21 cellular contexts compared by ENCODE assay signal in genomic region chr20:49325981-49326380, GRCh38. TPM values are rescaled to one million over a fixed set of nuclear protein-coding genes. Genes with fewer than 3 reads are reported as not detected.
DNase-seq lines count a peak whose midpoint lies in the region; ATAC-seq, FAIRE-seq and TF ChIP-seq lines count a peak whose summit lies in the region.
"Had no signal": no experiment of that assay in that cellular context is flagged by ENCODE, and none has a peak within 500 bp of the region (broad histone marks: within the 10 kb centered on the region; RNA-seq: fewer than 3 reads in every experiment).

No MANE protein-coding gene starts in this region.

- FAIRE-seq in RCC 7860 (lab: Jason Lieb, UNC): no peak

- H3K4me1 Mint-ChIP-seq in nephron: peaks cover 16% of the 10 kb centered on the region

- TF ChIP-seq CTCF in nephron (IDR thresholded peaks at IDR 0.05; ENCODE audit: unreplicated experiment in 3 of 3): no peak

- peak; percentile 72 for DNase-seq in EH (ENCODE audit: low read depth)
- DNase-seq in RPMI7951 (ENCODE audit: low read depth): peak; percentile 40
- peak; percentile 41 for DNase-seq in epidermal melanocyte (ENCODE audit: insufficient read length, low spot score)
- no peak for DNase-seq in central memory CD4-positive, alpha-beta T cell
- DNase-seq in RCC 7860 (ENCODE audit: low spot score): no peak
- DNase-seq in cerebellar cortex (ENCODE audit: low spot score): no peak
- DNase-seq: activated B cell treated with CpG ODN at 0.5 μM for 24 hours; activated CD4-positive, alpha-beta memory T cell treated with anti-CD3 and anti-CD28 coated beads for 36 hours; activated gamma-delta T cell; adrenal gland; effector CD8-positive, alpha-beta T cell; GOT3; Kasumi-1; NCI-H1092 treated with DMSO at 0.1 percent for 48 hours; NCI-H2029 treated with DMSO at 0.1 percent for 48 hours; right cardiac atrium; RPMI8226; stimulated activated CD8-positive, alpha-beta memory T cell treated with anti-CD3 and anti-CD28 coated beads, Interleukin-4, amount 100 ng/mL, for 48 hours had no signal

- H3K4me3 Mint-ChIP-seq in nephron: peak overlapping the region in 1 of 3 experiments; percentile 9
- H3K4me3 Mint-ChIP-seq: activated B cell treated with CpG ODN at 0.5 μM for 24 hours; activated CD4-positive, alpha-beta memory T cell treated with anti-CD3 and anti-CD28 coated beads for 36 hours; type B pancreatic cell had no signal

- no peaks in the 10 kb centered on the region for H3K36me3 Mint-ChIP-seq in nephron (ENCODE audit: low read depth)
- H3K36me3 Mint-ChIP-seq: activated CD4-positive, alpha-beta memory T cell treated with anti-CD3 and anti-CD28 coated beads for 36 hours; type B pancreatic cell had no signal

- no peak for ATAC-seq in GM19395 (IDR thresholded peaks at IDR 0.05; ENCODE audit: unreplicated experiment)
- ATAC-seq: right cardiac atrium had no signal

- peaks cover 60% of the 10 kb centered on the region for H3K27me3 Mint-ChIP-seq in nephron (ENCODE audit: low read depth)

- H3K27ac Mint-ChIP-seq in nephron: peak overlapping the region in 2 of 3 experiments; percentile 40 to 77
- H3K27ac Mint-ChIP-seq: activated B cell treated with CpG ODN at 0.5 μM for 24 hours; activated CD4-positive, alpha-beta memory T cell treated with anti-CD3 and anti-CD28 coated beads for 36 hours; type B pancreatic cell had no signal

- no peaks in the 10 kb centered on the region for H3K9me3 Mint-ChIP-seq in nephron
- H3K9me3 Mint-ChIP-seq: activated B cell treated with CpG ODN at 0.5 μM for 24 hours; activated CD4-positive, alpha-beta memory T cell treated with anti-CD3 and anti-CD28 coated beads for 36 hours; type B pancreatic cell had no signal

RNA-seq across cellular contexts. Expression of gene ZNFX1, which starts 48.1 kb away (rescaled TPM):
- 38.3 and 42.3 TPM in 2 replicates for total RNA-seq in RPMI7951 (2014; rRNA removed; shearing (Covaris generic))

Comparison
In these comparisons a context has a peak if more than half of its experiments do, and no peak if none do; other contexts are left out.
1. DNase-seq: peak in EH (single experiment), RPMI7951 (single experiment) and epidermal melanocyte (single experiment); none in central memory CD4-positive, alpha-beta T cell (single experiment), RCC 7860 (single experiment) and cerebellar cortex (single experiment).